Comparison of ENCODE assay signal across 9 cellular contexts in genomic region chr19:44576843-44577565, GRCh38. TPM values are rescaled to one million over a fixed set of nuclear protein-coding genes. Genes with fewer than 3 reads are reported as not detected.
DNase-seq lines count a peak whose midpoint lies in the region; ATAC-seq and TF ChIP-seq lines count a peak whose summit lies in the region.
"Had no signal": no experiment of that assay in that cellular context is flagged by ENCODE, and none has a peak within 500 bp of the region (broad histone marks: within the 10 kb centered on the region; RNA-seq: fewer than 3 reads in every experiment).

No MANE protein-coding gene starts in this region.

- H3K4me3 ChIP-seq in GM12875 (ENCODE audit: low read depth, low read length): no peak overlapping the region
- no peak overlapping the region for H3K4me3 ChIP-seq in OCI-LY1 (ENCODE audit: low read depth, low read length, poor library complexity, severe bottlenecking)

- H3K9me2 ChIP-seq in OCI-LY1 (ENCODE audit: low read depth, low read length): no peaks in the 10 kb centered on the region

- H3K36me3 ChIP-seq in OCI-LY1 (ENCODE audit: insufficient read depth, low read length): no peaks in the 10 kb centered on the region

- H3K9me3 Mint-ChIP-seq in nephron: no peaks in the 10 kb centered on the region

- TF ChIP-seq CTCF in 22Rv1 (IDR thresholded peaks at IDR 0.05) (peak; percentile 80), GM12875 (IDR thresholded peaks at IDR 0.05; ENCODE audit: borderline replicate concordance, insufficient read depth, low read depth, low read length) (peak; percentile 52; the same call in 1 of the 2 replicates), OCI-LY1 (IDR thresholded peaks at IDR 0.05; ENCODE audit: low read length) (peak; percentile 59), nephron (IDR thresholded peaks at IDR 0.05; ENCODE audit: unreplicated experiment in 3 of 3) (peak; percentile 37 to 50 (median 46))

- H3K27ac Mint-ChIP-seq in nephron: no peak overlapping the region
- H3K27ac Mint-ChIP-seq: activated naive CD8-positive, alpha-beta T cell had no signal

- H3K4me1 ChIP-seq in OCI-LY1 (ENCODE audit: insufficient read depth, low read length, severe bottlenecking): no peaks in the 10 kb centered on the region

- H3K4me3 Mint-ChIP-seq in nephron: no peak overlapping the region
- H3K4me3 Mint-ChIP-seq: activated naive CD8-positive, alpha-beta T cell had no signal

- H4K20me1 ChIP-seq in OCI-LY1 (ENCODE audit: insufficient read depth, low read length): no peaks in the 10 kb centered on the region

- no peak for ATAC-seq in GM18511 (IDR thresholded peaks at IDR 0.05; ENCODE audit: unreplicated experiment)
- ATAC-seq in GM18858 (IDR thresholded peaks at IDR 0.05; ENCODE audit: unreplicated experiment): no peak
- ATAC-seq in HG03342 (IDR thresholded peaks at IDR 0.05; ENCODE audit: unreplicated experiment): no peak

- H3K4me2 ChIP-seq in OCI-LY1 (ENCODE audit: low read length): no peak overlapping the region

- peaks cover 24% of the 10 kb centered on the region for H3K4me1 Mint-ChIP-seq in nephron

- no peaks in the 10 kb centered on the region for H3F3A ChIP-seq in OCI-LY1 (ENCODE audit: insufficient read depth, low read length)

- H3K79me2 ChIP-seq in OCI-LY1 (ENCODE audit: insufficient read depth, low read length): no peaks in the 10 kb centered on the region

- H2AFZ ChIP-seq in OCI-LY1 (ENCODE audit: low read length): no peak overlapping the region

- H3K27me3 ChIP-seq in OCI-LY1 (ENCODE audit: insufficient read depth, low read length): no peaks in the 10 kb centered on the region; the same call in 1 of the 2 replicates

- peaks cover 3% of the 10 kb centered on the region for H3K27me3 Mint-ChIP-seq in nephron (ENCODE audit: low read depth)

- H3K9me3 ChIP-seq in OCI-LY1 (ENCODE audit: low read length): no peaks in the 10 kb centered on the region

- DNase-seq in dermis microvascular lymphatic vessel endothelial cell (ENCODE audit: low read depth in 2 of 2): peak; percentile 41 to 61

- H3K27ac ChIP-seq in 22Rv1 (no peak overlapping the region), OCI-LY1 (ENCODE audit: low read depth, low read length, poor library complexity, severe bottlenecking) (no peak overlapping the region)

- no peaks in the 10 kb centered on the region for H3K36me3 Mint-ChIP-seq in nephron (ENCODE audit: low read depth)
- H3K36me3 Mint-ChIP-seq: activated naive CD8-positive, alpha-beta T cell had no signal

- no peak overlapping the region for H3K9ac ChIP-seq in OCI-LY1 (ENCODE audit: low read length)

RNA-seq across cellular contexts. Expression of gene IGSF23, which starts 36.4 kb away (rescaled TPM):
- total RNA-seq in dermis microvascular lymphatic vessel endothelial cell: 0.13 TPM in 2 replicates

RNA-seq across cellular contexts. Expression of gene CEACAM20, which starts 47.5 kb away (rescaled TPM):
- total RNA-seq in dermis microvascular lymphatic vessel endothelial cell: not detected in 2 replicates
